Comparison of ENCODE assay signal across 11 cellular contexts in genomic region chr16:88303890-88304819, GRCh38.
DNase-seq lines count a peak whose midpoint lies in the region; ATAC-seq, FAIRE-seq and TF ChIP-seq lines count a peak whose summit lies in the region.
"Had no signal": no experiment of that assay in that cellular context is flagged by ENCODE, and none has a peak within 500 bp of the region (broad histone marks: within the 10 kb centered on the region; RNA-seq: fewer than 3 reads in every experiment).

No MANE protein-coding gene starts in this region.

- DNase-seq in HCT116 (ENCODE audit: low read depth, low spot score) (no peak), brain microvascular endothelial cell (peak; percentile 95), keratinocyte (ENCODE audit: low read depth, low spot score) (no peak), stromal cell of bone marrow (ENCODE audit: low read depth) (peak; percentile 70), prostate gland (ENCODE audit: low spot score) (no peak), erythroblast (lab: John Stamatoyannopoulos, UW) (no peak), GM13976 (ENCODE audit: low spot score) (no peak)
- DNase-seq: nucleus accumbens had no signal

- dilution Hi-C loops in keratinocyte (cut with MboI; ENCODE audit: extremely low pct_ligation_motif_present, low sequenced_read_pairs): no loop called here

- H3K9me1 ChIP-seq in keratinocyte (ENCODE audit: control insufficient read depth, extremely low read depth, insufficient read depth, low read length): no peaks in the 10 kb centered on the region

- CTCF ChIA-PET in HCT116 (lab: Charles Lee): no interaction called here

- H3K79me2 ChIP-seq in HCT116 (ENCODE audit: insufficient read depth, low read length) (no peaks in the 10 kb centered on the region), keratinocyte (ENCODE audit: control insufficient read depth, insufficient read depth, low read length) (no peaks in the 10 kb centered on the region)

- FAIRE-seq in keratinocyte (lab: Jason Lieb, UNC): peak; percentile 71
- FAIRE-seq: GM12878 had no signal

- peak overlapping the region; percentile 75 for H3K4me2 ChIP-seq in HCT116 (ENCODE audit: low read length)
- H3K4me2 ChIP-seq in keratinocyte (ENCODE audit: control insufficient read depth, extremely low read depth, insufficient read depth, low read depth, low read length): peak overlapping the region; percentile 8
- H3K4me2 ChIP-seq: KMS-11 had no signal

- H3K36me3 ChIP-seq in HCT116 (ENCODE audit: control insufficient read depth in 1 of 2, insufficient read depth in 2 of 2, low read length in 2 of 2): no peaks in the 10 kb centered on the region
- H3K36me3 ChIP-seq in brain microvascular endothelial cell (replicated peaks): no peaks in the 10 kb centered on the region
- H3K36me3 ChIP-seq in keratinocyte (ENCODE audit: control insufficient read depth in 2 of 2, extremely low read depth in 1 of 2, insufficient read depth in 2 of 2, low read length in 2 of 2): no peaks in the 10 kb centered on the region
- H3K36me3 ChIP-seq in prostate gland: no peaks in the 10 kb centered on the region

- TF ChIP-seq RAD21 in HCT116 (IDR thresholded peaks at IDR 0.05; ENCODE audit: low read depth): no peak

- intact Hi-C loops in HCT116 (cut with micrococcal nuclease) (no loop called here), prostate gland (cut with DNase I) (no loop called here)

- H3K9me3 ChIP-seq in HCT116 (ENCODE audit: control insufficient read depth in 1 of 2, insufficient read depth in 1 of 2, low read depth in 1 of 2, low read length in 2 of 2) (no peaks in the 10 kb centered on the region), keratinocyte (ENCODE audit: control insufficient read depth, low read depth, low read length) (no peaks in the 10 kb centered on the region), prostate gland (no peaks in the 10 kb centered on the region)

- POLR2A ChIA-PET in HCT116 (lab: Charles Lee): no interaction called here

- in situ Hi-C loops in brain microvascular endothelial cell (cut with HindIII; ENCODE audit: low pct_ligation_motif_present, low sequenced_read_pairs): no loop called here
- in situ Hi-C loops in GM13976 (cut with MboI; ENCODE audit: low sequenced_read_pairs, unreplicated experiment): no loop called here

- peak overlapping the region in 1 of 2 experiments; percentile 23; a peak in 2 of 4 replicates for H3K4me3 ChIP-seq in HCT116 (replicated peaks in 1 of 2; ENCODE audit: low read depth in 1 of 2, low read length in 2 of 2)
- H3K4me3 ChIP-seq in brain microvascular endothelial cell (ENCODE audit: low read depth, low read length): no peak overlapping the region
- no peak overlapping the region for H3K4me3 ChIP-seq in keratinocyte (ENCODE audit: control insufficient read depth in 2 of 3, extremely low read depth in 1 of 3, insufficient read depth in 2 of 3, low read depth in 1 of 3, low read length in 3 of 3)
- no peak overlapping the region for H3K4me3 ChIP-seq in prostate gland
- H3K4me3 ChIP-seq: GM12878 had no signal

- RAD21 ChIA-PET in HCT116 (lab: Charles Lee; ENCODE audit: low non-redundant PET in 1 of 2, low total read pairs in 2 of 2, uncharacterized antibody in 2 of 2, unreplicated experiment in 2 of 2): no interaction called here

- no peak for TF ChIP-seq CTCF in HCT116 (IDR thresholded peaks at IDR 0.05 in 2 of 3, conservative IDR thresholded peaks at IDR 0.05 in 1 of 3; ENCODE audit: borderline replicate concordance in 1 of 3, insufficient read depth in 1 of 3, low read depth in 2 of 3, low read length in 2 of 3)
- no peak for TF ChIP-seq CTCF in brain microvascular endothelial cell (IDR thresholded peaks at IDR 0.05; ENCODE audit: low read depth, low read length, missing control alignments)
- TF ChIP-seq CTCF in keratinocyte (optimal IDR thresholded peaks at IDR 0.05 in 1 of 3, IDR thresholded peaks at IDR 0.05 in 1 of 3, conservative IDR thresholded peaks at IDR 0.05 in 1 of 3; ENCODE audit: extremely low read depth in 1 of 3, insufficient read depth in 2 of 3, low read length in 3 of 3): no peak
- no peak for TF ChIP-seq CTCF in prostate gland (IDR thresholded peaks at IDR 0.05)
- no peak for TF ChIP-seq CTCF in GM13976 (IDR thresholded peaks at IDR 0.05; ENCODE audit: borderline replicate concordance, control extremely low read depth, extremely low read depth, insufficient read depth, missing control alignments)

- H3K27ac ChIP-seq in HCT116 (ENCODE audit: low read depth, low read length) (no peak overlapping the region), brain microvascular endothelial cell (peak overlapping the region; percentile 96), keratinocyte (ENCODE audit: control insufficient read depth, insufficient read depth, low read length) (no peak overlapping the region), prostate gland (no peak overlapping the region)
- H3K27ac ChIP-seq: KMS-11 had no signal

- TF ChIP-seq POLR2A in HCT116 (IDR thresholded peaks at IDR 0.05; ENCODE audit: borderline replicate concordance, extremely low read depth, insufficient read depth, insufficient read length) (no peak), prostate gland (IDR thresholded peaks at IDR 0.05) (no peak), erythroblast (IDR thresholded peaks at IDR 0.05; ENCODE audit: low read length) (no peak)

- H3K27me3 ChIP-seq in HCT116 (ENCODE audit: insufficient read depth, low read length): no peaks in the 10 kb centered on the region
- no peaks in the 10 kb centered on the region for H3K27me3 ChIP-seq in brain microvascular endothelial cell (replicated peaks)
- no peaks in the 10 kb centered on the region for H3K27me3 ChIP-seq in keratinocyte (ENCODE audit: control insufficient read depth, extremely low read depth, insufficient read depth, low read length)
- H3K27me3 ChIP-seq in prostate gland (replicated peaks; ENCODE audit: insufficient read depth): no peaks in the 10 kb centered on the region

- H4K20me1 ChIP-seq in HCT116 (ENCODE audit: insufficient read depth) (no peaks in the 10 kb centered on the region), keratinocyte (ENCODE audit: control insufficient read depth, extremely low read depth, insufficient read depth, low read length) (no peaks in the 10 kb centered on the region)

- BruUV-seq in HCT116 (replicated peaks; lab: Mats Ljungman, UMichigan): no TSS peak

- ATAC-seq in HCT116 (peak; percentile 90), GM18502 (IDR thresholded peaks at IDR 0.05; ENCODE audit: poor library complexity, unreplicated experiment) (no peak)
- ATAC-seq: GM12878 had no signal

- peak overlapping the region; percentile 7 for H2AFZ ChIP-seq in HCT116 (ENCODE audit: low read depth, low read length, poor library complexity, severe bottlenecking)
- no peak overlapping the region for H2AFZ ChIP-seq in keratinocyte (ENCODE audit: control insufficient read depth, low read length)

- H3K4me1 ChIP-seq in HCT116 (ENCODE audit: control insufficient read depth in 1 of 2, insufficient read depth in 2 of 2, low read length in 2 of 2) (peaks cover 10 to 29% of the 10 kb centered on the region in 2 experiments), keratinocyte (ENCODE audit: control insufficient read depth, extremely low read depth, insufficient read depth, low read length) (peaks cover 29% of the 10 kb centered on the region), prostate gland (replicated peaks) (no peaks in the 10 kb centered on the region)

- H3K9ac ChIP-seq in HCT116 (ENCODE audit: low read length) (peak overlapping the region; percentile 13; the same call in 1 of the 2 replicates), keratinocyte (ENCODE audit: control insufficient read depth, extremely low read depth, insufficient read depth, low read length) (no peak overlapping the region)
- H3K9ac ChIP-seq: KMS-11 had no signal

- 21% methylated on average over 16 of the region's 16 CpGs for WGBS in prostate gland

- H3K9me2 ChIP-seq in HCT116 (ENCODE audit: insufficient read depth): no peaks in the 10 kb centered on the region

TF ChIP-seq in HCT116, 20 proteins besides CTCF, POLR2A, EP300 and RAD21:
- TF ChIP-seq EGR1 (IDR thresholded peaks at IDR 0.05; ENCODE audit: low read depth) (peak; percentile 93), CEBPB (IDR thresholded peaks at IDR 0.05; ENCODE audit: low read depth) (no peak)

Comparison
In these comparisons a context has a peak if more than half of its experiments do, and no peak if none do; other contexts are left out.
1. DNase-seq: peak in brain microvascular endothelial cell (single experiment) and stromal cell of bone marrow (single experiment); none in HCT116 (single experiment), keratinocyte (single experiment), prostate gland (single experiment), erythroblast (0 of 2) and GM13976 (single experiment).